Comparison of ENCODE assay signal across 1 cellular context in genomic region chr14:99575043-99576023, GRCh38.
TF ChIP-seq lines count a peak whose summit lies in the region.

No MANE protein-coding gene starts in this region.

TF ChIP-seq in GM12878, 131 proteins besides CTCF, POLR2A, EP300 and RAD21 (continued from another document):
- no peak for TF ChIP-seq ZBTB11 (CRISPR knock-in tag; IDR thresholded peaks at IDR 0.05)
- no peak for TF ChIP-seq JUNB (IDR thresholded peaks at IDR 0.05)
- no peak for TF ChIP-seq BRCA1 (IDR thresholded peaks at IDR 0.05; ENCODE audit: low read depth, low read length)
- no peak for TF ChIP-seq ATF7 (IDR thresholded peaks at IDR 0.05; ENCODE audit: low read depth)
- no peak for TF ChIP-seq GATAD2B (conservative IDR thresholded peaks at IDR 0.05; ENCODE audit: low read depth)
